In genomic region chr13:99984463-99985242, GRCh38 we compare ENCODE assay signal across 1 cellular context.
TF ChIP-seq lines count a peak whose summit lies in the region.

No MANE protein-coding gene starts in this region.

TF ChIP-seq in HEK293, 187 proteins besides CTCF, POLR2A, EP300 and RAD21 (continued from another document):
- TF ChIP-seq ZNF529 (tag by site-specific recombination; IDR thresholded peaks at IDR 0.05; ENCODE audit: insufficient replicate concordance) (no peak), ZNF521 (tag by site-specific recombination; IDR thresholded peaks at IDR 0.05) (no peak), ZNF449 (tag by site-specific recombination; IDR thresholded peaks at IDR 0.05) (no peak), YY2 (tag by site-specific recombination; IDR thresholded peaks at IDR 0.05) (no peak), ZBTB49 (tag by site-specific recombination; IDR thresholded peaks at IDR 0.05; ENCODE audit: low read depth) (no peak), ZNF394 (tag by site-specific recombination; IDR thresholded peaks at IDR 0.05; ENCODE audit: borderline replicate concordance) (0 out of 2 replicates have a peak, but pooled peaks have one; percentile 38), ZNF777 (tag by site-specific recombination; IDR thresholded peaks at IDR 0.05; ENCODE audit: borderline replicate concordance) (no peak), HOXA7 (CRISPR knock-in tag; IDR thresholded peaks at IDR 0.05; ENCODE audit: borderline replicate concordance) (no peak), ZNF701 (tag by site-specific recombination; IDR thresholded peaks at IDR 0.05) (no peak), ZNF132 (tag by site-specific recombination; IDR thresholded peaks at IDR 0.05; ENCODE audit: borderline replicate concordance) (no peak), ZNF600 (tag by site-specific recombination; IDR thresholded peaks at IDR 0.05) (peak; percentile 92), ZNF391 (tag by site-specific recombination; IDR thresholded peaks at IDR 0.05; ENCODE audit: borderline replicate concordance, low read depth) (0 out of 2 replicates have a peak, but pooled peaks have one; percentile 21), INSM2 (tag by site-specific recombination; IDR thresholded peaks at IDR 0.05) (peak; percentile 27; the same call in 1 of the 2 replicates), ZNF843 (tag by site-specific recombination; IDR thresholded peaks at IDR 0.05) (no peak), KLF7 (tag by site-specific recombination; IDR thresholded peaks at IDR 0.05; ENCODE audit: borderline replicate concordance) (no peak), ZNF501 (tag by site-specific recombination; IDR thresholded peaks at IDR 0.05) (0 out of 2 replicates have a peak, but pooled peaks have one; percentile 36), ZNF19 (tag by site-specific recombination; IDR thresholded peaks at IDR 0.05; ENCODE audit: low read depth) (no peak), ZSCAN16 (tag by site-specific recombination; IDR thresholded peaks at IDR 0.05) (no peak), ZNF221 (tag by site-specific recombination; IDR thresholded peaks at IDR 0.05; ENCODE audit: borderline replicate concordance) (no peak), ZNF473 (tag by site-specific recombination; IDR thresholded peaks at IDR 0.05) (no peak)
